In the genomic region with DNA sequence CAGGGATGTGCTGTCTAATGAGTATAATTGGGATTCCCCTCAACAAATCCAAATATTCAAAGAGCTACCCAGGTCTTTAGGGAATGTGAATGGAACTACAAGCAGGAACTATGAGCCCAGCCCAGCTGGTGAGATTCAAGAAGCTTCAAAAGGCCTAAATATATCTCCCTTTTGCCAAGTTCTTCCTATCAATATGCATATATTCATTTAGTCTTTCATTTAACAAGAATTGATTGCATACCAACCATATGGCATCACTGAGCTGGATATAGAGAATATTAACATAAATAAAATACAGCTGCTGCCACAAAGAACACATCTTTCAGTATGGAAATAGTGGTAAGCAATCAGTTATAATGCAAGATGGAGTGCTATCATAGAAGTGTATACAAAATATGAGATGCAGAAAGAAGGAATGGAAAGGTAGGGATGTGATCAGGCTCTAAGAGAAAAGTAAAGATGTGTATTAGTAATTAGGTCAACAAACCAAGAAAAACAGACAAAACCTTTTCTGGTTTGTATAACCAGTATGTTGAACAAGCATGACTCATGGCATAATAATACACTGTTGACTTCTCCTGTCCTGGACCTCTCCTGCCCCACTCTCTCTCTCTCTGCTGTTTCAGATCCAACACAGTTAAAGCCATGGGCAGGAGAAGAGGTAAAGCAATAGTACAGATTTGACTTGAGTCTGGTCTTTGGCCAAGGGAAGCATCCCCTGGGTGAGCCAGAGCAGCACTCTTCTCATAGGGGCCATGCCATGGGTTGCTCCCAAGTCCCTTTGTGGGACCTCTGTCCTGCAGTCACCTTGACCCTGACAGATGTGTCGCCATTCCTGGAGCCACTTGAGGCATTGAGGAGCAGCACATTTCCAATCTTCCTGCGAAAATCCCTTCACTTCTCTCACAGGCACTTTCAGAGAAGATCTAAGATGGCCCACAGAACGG, we compare ENCODE assay signal across 1 cellular context.
TF ChIP-seq lines count a peak whose summit lies in the region.

No MANE protein-coding gene starts in this region.

TF ChIP-seq in H1, 55 proteins besides CTCF, POLR2A, EP300 and RAD21:
- TF ChIP-seq USF2 (IDR thresholded peaks at IDR 0.05; ENCODE audit: low read length) (no peak), KDM1A (IDR thresholded peaks at IDR 0.05; ENCODE audit: borderline replicate concordance, low read length) (no peak), SP1 (IDR thresholded peaks at IDR 0.05; ENCODE audit: low read depth, low read length) (no peak), SP4 (IDR thresholded peaks at IDR 0.05; ENCODE audit: low read length) (no peak), TBP (IDR thresholded peaks at IDR 0.05; ENCODE audit: low read depth, low read length) (no peak), CHD7 (IDR thresholded peaks at IDR 0.05; ENCODE audit: insufficient replicate concordance, low read length) (no peak)
